12 cellular contexts compared by ENCODE assay signal in genomic region chr6:169991913-169992312, GRCh38.
"Had no signal": no experiment of that assay in that cellular context is flagged by ENCODE, and none has a peak within 500 bp of the region (broad histone marks: within the 10 kb centered on the region; RNA-seq: fewer than 3 reads in every experiment).

No MANE protein-coding gene starts in this region.

- DNase-seq: activated CD4-positive, alpha-beta T cell treated with anti-CD3 and anti-CD28 coated beads, Interleukin-2, amount 50 U/mL, for 1 hour; activated naive CD4-positive, alpha-beta T cell; amniotic stem cell; central memory CD4-positive, alpha-beta T cell; effector CD8-positive, alpha-beta T cell; gastrocnemius medialis; heart right ventricle; mesendoderm had no signal

- H3K9me3 Mint-ChIP-seq: stimulated activated memory B cell treated with anti-CD40 and anti-IgM and Interleukin-4, amounts not matched to agents 10 μg/mL and 1 μg/mL and 100 μg/mL, for 72 hours had no signal

- H3K36me3 Mint-ChIP-seq: stimulated activated memory B cell treated with anti-CD40 and anti-IgM and Interleukin-4, amounts not matched to agents 10 μg/mL and 1 μg/mL and 100 μg/mL, for 72 hours; WTC11 had no signal

- ATAC-seq: body of pancreas, gastrocnemius medialis, SK-N-SH treated with all-trans-retinoic acid at 6 μM for 48 hours, WTC11 had no signal

- H3K4me3 Mint-ChIP-seq: stimulated activated memory B cell treated with anti-CD40 and anti-IgM and Interleukin-4, amounts not matched to agents 10 μg/mL and 1 μg/mL and 100 μg/mL, for 72 hours; WTC11 had no signal

- H3K27ac Mint-ChIP-seq: stimulated activated memory B cell treated with anti-CD40 and anti-IgM and Interleukin-4, amounts not matched to agents 10 μg/mL and 1 μg/mL and 100 μg/mL, for 72 hours; WTC11 had no signal
